12 cellular contexts compared by ENCODE assay signal in the genomic region with DNA sequence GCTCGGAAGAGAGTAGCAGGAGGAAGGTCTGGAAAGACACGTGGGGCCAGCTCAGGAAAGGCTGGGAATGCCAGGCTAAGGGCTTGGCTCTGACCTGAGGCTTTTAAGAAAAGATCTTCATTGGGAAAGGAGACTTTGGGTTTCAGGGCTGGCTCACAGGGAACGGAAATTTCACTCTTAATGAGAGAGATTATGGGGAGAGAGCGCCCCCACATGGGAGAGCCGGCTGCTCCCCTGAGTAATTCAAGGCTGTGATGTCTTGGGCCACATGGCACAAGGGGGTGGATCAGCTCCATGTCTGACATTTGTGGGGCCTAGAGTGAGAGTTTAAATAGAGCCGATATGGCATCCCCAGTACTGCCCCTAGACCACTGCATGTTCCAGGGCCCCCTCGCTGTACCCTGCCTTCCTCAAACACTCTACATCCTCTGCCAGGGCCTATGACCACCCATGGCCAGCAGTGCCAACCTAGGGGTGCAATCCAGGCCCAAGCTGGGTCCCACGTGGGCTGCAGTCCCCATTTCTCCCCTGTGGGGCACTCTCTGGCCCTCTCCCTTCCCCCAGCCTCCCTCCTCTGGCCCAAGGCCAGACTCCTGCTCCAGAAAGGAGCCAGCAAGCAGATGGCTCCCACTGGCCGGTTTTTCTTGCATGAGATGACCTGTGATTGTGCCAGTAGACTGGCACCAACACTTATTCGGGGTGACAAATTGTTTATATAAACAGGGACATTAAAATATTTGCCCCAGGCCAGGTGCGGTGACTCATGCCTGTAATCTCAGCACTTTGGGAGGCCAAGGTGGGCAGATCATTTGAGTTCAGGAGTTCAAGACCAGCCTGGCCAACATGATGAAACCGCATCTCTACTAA.
DNase-seq lines count a peak whose midpoint lies in the region; ATAC-seq and TF ChIP-seq lines count a peak whose summit lies in the region.
"Had no signal": no experiment of that assay in that cellular context is flagged by ENCODE, and none has a peak within 500 bp of the region (broad histone marks: within the 10 kb centered on the region; RNA-seq: fewer than 3 reads in every experiment).

No MANE protein-coding gene starts in this region.

- no peaks in the 10 kb centered on the region for H3K9me3 Mint-ChIP-seq in endothelial cell (ENCODE audit: unreplicated experiment)
- no peaks in the 10 kb centered on the region for H3K9me3 Mint-ChIP-seq in stimulated activated naive CD8-positive, alpha-beta T cell treated with anti-CD3 and anti-CD28 coated beads, Interleukin-15, amount 100 ng/mL, for 72 hours
- H3K9me3 Mint-ChIP-seq: CD8-positive, alpha-beta memory T cell; stimulated activated effector memory CD8-positive, alpha-beta T cell treated with anti-CD3 and anti-CD28 coated beads, Interleukin-12 subunit alpha, Interleukin-12 subunit beta, amount 100 ng/mL, for 72 hours had no signal

- H3K4me1 Mint-ChIP-seq in endothelial cell (ENCODE audit: unreplicated experiment): no peaks in the 10 kb centered on the region
- H3K4me1 Mint-ChIP-seq in stimulated activated naive CD8-positive, alpha-beta T cell treated with anti-CD3 and anti-CD28 coated beads, Interleukin-15, amount 100 ng/mL, for 72 hours: no peaks in the 10 kb centered on the region
- H3K4me1 Mint-ChIP-seq: CD8-positive, alpha-beta memory T cell; stimulated activated effector memory CD8-positive, alpha-beta T cell treated with anti-CD3 and anti-CD28 coated beads, Interleukin-12 subunit alpha, Interleukin-12 subunit beta, amount 100 ng/mL, for 72 hours had no signal

- no peak overlapping the region for H3K27ac Mint-ChIP-seq in endothelial cell (ENCODE audit: unreplicated experiment)
- H3K27ac Mint-ChIP-seq in stimulated activated naive CD8-positive, alpha-beta T cell treated with anti-CD3 and anti-CD28 coated beads, Interleukin-15, amount 100 ng/mL, for 72 hours: peak overlapping the region in 1 of 2 donors; percentile 21
- H3K27ac Mint-ChIP-seq: CD8-positive, alpha-beta memory T cell; stimulated activated effector memory CD8-positive, alpha-beta T cell treated with anti-CD3 and anti-CD28 coated beads, Interleukin-12 subunit alpha, Interleukin-12 subunit beta, amount 100 ng/mL, for 72 hours had no signal

- H3K4me3 Mint-ChIP-seq in endothelial cell (ENCODE audit: unreplicated experiment): no peak overlapping the region
- no peak overlapping the region for H3K4me3 Mint-ChIP-seq in stimulated activated naive CD8-positive, alpha-beta T cell treated with anti-CD3 and anti-CD28 coated beads, Interleukin-15, amount 100 ng/mL, for 72 hours
- H3K4me3 Mint-ChIP-seq: CD8-positive, alpha-beta memory T cell; stimulated activated effector memory CD8-positive, alpha-beta T cell treated with anti-CD3 and anti-CD28 coated beads, Interleukin-12 subunit alpha, Interleukin-12 subunit beta, amount 100 ng/mL, for 72 hours had no signal

- DNase-seq in COR-L47 (lab: John Stamatoyannopoulos, UW) (peak; percentile 12), NCI-H1694 (lab: John Stamatoyannopoulos, UW) (peak; percentile 40), endothelial cell (ENCODE audit: low spot score) (peak; percentile 47), SKM-1 (lab: John Stamatoyannopoulos, UW; ENCODE audit: unreplicated experiment) (no peak), NOMO-1 treated with DMSO at 0.1 percent for 48 hours (lab: John Stamatoyannopoulos, UW; ENCODE audit: unreplicated experiment) (no peak)
- DNase-seq in stimulated activated naive CD8-positive, alpha-beta T cell treated with anti-CD3 and anti-CD28 coated beads, Interleukin-15, amount 100 ng/mL, for 72 hours: no peak
- DNase-seq: activated T-cell treated with anti-CD3 and anti-CD28 coated beads for 4 hours; CD8-positive, alpha-beta memory T cell; NCI-H2029 treated with DMSO at 0.1 percent for 48 hours had no signal

- no peaks in the 10 kb centered on the region for H3K36me3 Mint-ChIP-seq in endothelial cell (ENCODE audit: low read depth, unreplicated experiment)
- H3K36me3 Mint-ChIP-seq: CD8-positive, alpha-beta memory T cell; stimulated activated effector memory CD8-positive, alpha-beta T cell treated with anti-CD3 and anti-CD28 coated beads, Interleukin-12 subunit alpha, Interleukin-12 subunit beta, amount 100 ng/mL, for 72 hours had no signal

- no peak for ATAC-seq in stimulated activated naive CD8-positive, alpha-beta T cell treated with anti-CD3 and anti-CD28 coated beads, Interleukin-15, amount 100 ng/mL, for 72 hours
- no peak for ATAC-seq in GM21423 (IDR thresholded peaks at IDR 0.05; ENCODE audit: unreplicated experiment)
- ATAC-seq: stimulated activated effector memory CD8-positive, alpha-beta T cell treated with anti-CD3 and anti-CD28 coated beads, Interleukin-12 subunit alpha, Interleukin-12 subunit beta, amount 100 ng/mL, for 72 hours had no signal

- H3K27me3 Mint-ChIP-seq in endothelial cell (ENCODE audit: unreplicated experiment): peaks cover 5% of the 10 kb centered on the region
- peaks cover 7% of the 10 kb centered on the region for H3K27me3 Mint-ChIP-seq in stimulated activated naive CD8-positive, alpha-beta T cell treated with anti-CD3 and anti-CD28 coated beads, Interleukin-15, amount 100 ng/mL, for 72 hours

- peak; percentile 57 for TF ChIP-seq CTCF in GM12872 (IDR thresholded peaks at IDR 0.05; ENCODE audit: insufficient read depth, low read depth, low read length)
- peak; percentile 20 for TF ChIP-seq CTCF in endothelial cell (IDR thresholded peaks at IDR 0.05; ENCODE audit: unreplicated experiment)

Comparison
In these comparisons a context has a peak if more than half of its experiments do, and no peak if none do; other contexts are left out.
1. DNase-seq: peak in COR-L47 (single experiment), NCI-H1694 (single experiment) and endothelial cell (single experiment); none in SKM-1 (single experiment), stimulated activated naive CD8-positive, alpha-beta T cell treated with anti-CD3 and anti-CD28 coated beads, Interleukin-15, amount 100 ng/mL, for 72 hours (0 of 2) and NOMO-1 treated with DMSO at 0.1 percent for 48 hours (single experiment).